ENCODE assay signal across 8 cellular contexts in the genomic region with DNA sequence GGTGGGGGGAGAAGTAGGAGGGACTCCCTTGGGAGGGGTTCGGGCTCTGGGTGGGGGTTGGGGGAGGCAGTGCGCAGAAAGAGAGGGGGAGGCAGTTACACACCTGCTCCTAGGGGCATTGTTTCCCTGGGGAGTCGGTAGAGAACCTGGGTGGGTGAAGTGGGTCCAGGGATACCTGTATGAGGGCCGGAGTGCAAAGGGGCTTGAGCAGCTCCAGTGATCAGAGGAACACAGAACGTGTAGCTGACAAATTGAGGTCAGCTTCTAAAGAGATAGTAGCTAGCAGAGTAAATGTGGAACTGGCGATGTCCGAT. TPM values are rescaled to one million over a fixed set of nuclear protein-coding genes. Genes with fewer than 3 reads are reported as not detected.
DNase-seq lines count a peak whose midpoint lies in the region; ATAC-seq, FAIRE-seq and TF ChIP-seq lines count a peak whose summit lies in the region.

No MANE protein-coding gene starts in this region.

- dilution Hi-C loops in keratinocyte (cut with MboI; ENCODE audit: extremely low pct_ligation_motif_present, low sequenced_read_pairs) = no loop called here

- H3K27ac ChIP-seq in keratinocyte (ENCODE audit: control insufficient read depth, insufficient read depth, low read length) (peak overlapping the region; percentile 40), testis (peak overlapping the region; percentile 89 to 96)

- peaks cover 13% of the 10 kb centered on the region for H3K79me2 ChIP-seq in keratinocyte (ENCODE audit: control insufficient read depth, insufficient read depth, low read length)

- TF ChIP-seq CTCF in AG09309 (IDR thresholded peaks at IDR 0.05; ENCODE audit: control insufficient read depth, insufficient read depth, low read depth, low read length, missing control alignments) (no peak), keratinocyte (optimal IDR thresholded peaks at IDR 0.05 in 1 of 3, IDR thresholded peaks at IDR 0.05 in 1 of 3, conservative IDR thresholded peaks at IDR 0.05 in 1 of 3; ENCODE audit: extremely low read depth in 1 of 3, insufficient read depth in 2 of 3, low read length in 3 of 3) (no peak), testis (IDR thresholded peaks at IDR 0.05) (no peak)
- TF ChIP-seq CTCF in activated CD8-positive, alpha-beta T cell treated with anti-CD3 and anti-CD28 coated beads for 36 hours (IDR thresholded peaks at IDR 0.05) = no peak

- H3K27me3 ChIP-seq in keratinocyte (ENCODE audit: control insufficient read depth, extremely low read depth, insufficient read depth, low read length) (no peaks in the 10 kb centered on the region), testis (no peaks in the 10 kb centered on the region)

- intact Hi-C loops in activated CD8-positive, alpha-beta T cell treated with anti-CD3 and anti-CD28 coated beads for 36 hours (cut with micrococcal nuclease) = loop anchor here (5.0 kb wide), 1 partner anchor 92 kb away; no protein-coding TSS in a partner anchor
- intact Hi-C loops in testis (cut with DNase I; ENCODE audit: low total_unique reads) = no loop called here

- no peak for TF ChIP-seq POLR2A in testis (IDR thresholded peaks at IDR 0.05)

- peak overlapping the region; percentile 89 for H3K27ac Mint-ChIP-seq in activated CD8-positive, alpha-beta T cell treated with anti-CD3 and anti-CD28 coated beads for 36 hours

- no peak for DNase-seq in AG09309 (ENCODE audit: low read depth)
- DNase-seq in activated CD8-positive, alpha-beta T cell treated with anti-CD3 and anti-CD28 coated beads for 36 hours = no peak
- DNase-seq in keratinocyte (ENCODE audit: low read depth, low spot score) = no peak
- DNase-seq in testis = no peak
- DNase-seq in GOT3 (lab: John Stamatoyannopoulos, UW) = no peak
- DNase-seq in KG1 (lab: John Stamatoyannopoulos, UW) = no peak
- no peak for DNase-seq in HTR-8/SVneo (ENCODE audit: insufficient read length, low spot score)

- peak overlapping the region; percentile 90 for H3K4me3 Mint-ChIP-seq in activated CD8-positive, alpha-beta T cell treated with anti-CD3 and anti-CD28 coated beads for 36 hours

- 0 to 1% methylated on average over 7 of the region's 7 CpGs for WGBS in testis, 2 donors

- peaks cover 9% of the 10 kb centered on the region for H3K36me3 Mint-ChIP-seq in activated CD8-positive, alpha-beta T cell treated with anti-CD3 and anti-CD28 coated beads for 36 hours (ENCODE audit: low read depth)

- H3K27me3 Mint-ChIP-seq in activated CD8-positive, alpha-beta T cell treated with anti-CD3 and anti-CD28 coated beads for 36 hours = no peaks in the 10 kb centered on the region

- no peak overlapping the region for H2AFZ ChIP-seq in keratinocyte (ENCODE audit: control insufficient read depth, low read length)

- H3K36me3 ChIP-seq in keratinocyte (ENCODE audit: control insufficient read depth in 2 of 2, extremely low read depth in 1 of 2, insufficient read depth in 2 of 2, low read length in 2 of 2) = peaks cover 12 to 28% of the 10 kb centered on the region in 2 experiments
- H3K36me3 ChIP-seq in testis (ENCODE audit: low read depth, missing control alignments) = no peaks in the 10 kb centered on the region

- H3K9me3 ChIP-seq in keratinocyte (ENCODE audit: control insufficient read depth, low read depth, low read length) = no peaks in the 10 kb centered on the region
- H3K9me3 ChIP-seq in testis = no peaks in the 10 kb centered on the region

- peaks cover 44% of the 10 kb centered on the region for H3K4me1 Mint-ChIP-seq in activated CD8-positive, alpha-beta T cell treated with anti-CD3 and anti-CD28 coated beads for 36 hours (ENCODE audit: low read depth)

- H3K4me2 ChIP-seq in keratinocyte (ENCODE audit: control insufficient read depth, extremely low read depth, insufficient read depth, low read depth, low read length) = peak overlapping the region; percentile 97

- peaks cover 31% of the 10 kb centered on the region for H3K4me1 ChIP-seq in keratinocyte (ENCODE audit: control insufficient read depth, extremely low read depth, insufficient read depth, low read length)
- peaks cover 8% of the 10 kb centered on the region for H3K4me1 ChIP-seq in testis

- peak overlapping the region; percentile 38 for H3K9ac ChIP-seq in keratinocyte (ENCODE audit: control insufficient read depth, extremely low read depth, insufficient read depth, low read length)

- no peaks in the 10 kb centered on the region for H4K20me1 ChIP-seq in keratinocyte (ENCODE audit: control insufficient read depth, extremely low read depth, insufficient read depth, low read length)

- no peaks in the 10 kb centered on the region for H3K9me1 ChIP-seq in keratinocyte (ENCODE audit: control insufficient read depth, extremely low read depth, insufficient read depth, low read length)

- POLR2A ChIA-PET in activated CD8-positive, alpha-beta T cell treated with anti-CD3 and anti-CD28 coated beads for 36 hours (lab: Charles Lee) = interaction anchor here (0.6 to 4.0 kb wide), 4 partner anchors 11 to 82 kb away, joined by 3 to 26 read pairs (median 4); a partner anchor contains a TSS

- H3K9me3 Mint-ChIP-seq in activated CD8-positive, alpha-beta T cell treated with anti-CD3 and anti-CD28 coated beads for 36 hours = no peaks in the 10 kb centered on the region

- ATAC-seq in GM21367 (IDR thresholded peaks at IDR 0.05; ENCODE audit: unreplicated experiment) = peak; percentile 4
- no peak for ATAC-seq in activated CD8-positive, alpha-beta T cell treated with anti-CD3 and anti-CD28 coated beads for 36 hours

- H3K4me3 ChIP-seq in AG09309 (ENCODE audit: control insufficient read depth, low read depth, low read length) (peak overlapping the region; percentile 74), keratinocyte (ENCODE audit: control insufficient read depth in 2 of 3, extremely low read depth in 1 of 3, insufficient read depth in 2 of 3, low read depth in 1 of 3, low read length in 3 of 3) (peak overlapping the region; percentile 59 to 68 (median 68)), testis (peak overlapping the region; percentile 81 to 97)

- FAIRE-seq in keratinocyte (lab: Jason Lieb, UNC) = no peak
- FAIRE-seq in HTR-8/SVneo (lab: Jason Lieb, UNC) = no peak

- CTCF ChIA-PET in activated CD8-positive, alpha-beta T cell treated with anti-CD3 and anti-CD28 coated beads for 36 hours (lab: Charles Lee) = interaction anchor here (0.9 to 6.8 kb wide), 11 partner anchors 13 to 119 kb away, joined by 3 to 60 read pairs (median 4); a partner anchor contains a TSS

RNA-seq across cellular contexts. Expression of a gene that starts 0.4 kb away (rescaled TPM):
- total RNA-seq in activated CD8-positive, alpha-beta T cell treated with anti-CD3 and anti-CD28 coated beads for 36 hours = 10 to 100 TPM; 47.3 to 55.1 TPM
- polyA plus RNA-seq in keratinocyte (48.8 to 91.5 TPM (median 56.6 TPM) in 3 replicates), testis (ENCODE audit: insufficient read depth, low read depth, low replicate concordance) (67.3 TPM)
- 8.5 TPM for polyA plus RNA-seq in keratinocyte (2011; ENCODE audit: low read depth)
- 55.1 and 66.1 TPM in 2 replicates for polyA plus RNA-seq in keratinocyte (2011; cell fraction: cytosol; rRNA removed)
- polyA plus RNA-seq in keratinocyte (2011; cell fraction: nucleus; rRNA removed) = 111 and 123 TPM in 2 replicates
- 22.9 and 58.4 TPM in 2 replicates for polyA plus RNA-seq in keratinocyte (2012; ENCODE audit: low replicate concordance)
- polyA minus RNA-seq in keratinocyte = 60.3 to 102 TPM (median 82.5 TPM) in 3 replicates
- polyA minus RNA-seq in keratinocyte (2011; cell fraction: cytosol; rRNA and poly(A)+ RNA removed) = 50.6 TPM
- 31.0 and 51.3 TPM in 2 replicates for polyA minus RNA-seq in keratinocyte (2011; cell fraction: nucleus; rRNA and poly(A)+ RNA removed)
- 10 to 100 TPM; 87.6 to 99.0 TPM for total RNA-seq in testis

RNA-seq across cellular contexts. Expression of a gene that starts 18.2 kb away (rescaled TPM):
- total RNA-seq in activated CD8-positive, alpha-beta T cell treated with anti-CD3 and anti-CD28 coated beads for 36 hours = under 1 TPM; 0.16 to 0.20 TPM
- 0.13 to 0.22 TPM (median 0.17 TPM) in 3 replicates for polyA plus RNA-seq in keratinocyte
- 0.11 TPM for polyA plus RNA-seq in keratinocyte (2011; ENCODE audit: low read depth)
- polyA plus RNA-seq in keratinocyte (2011; cell fraction: cytosol; rRNA removed) = 0.07 and 0.16 TPM in 2 replicates
- 0.38 and 0.63 TPM in 2 replicates for polyA plus RNA-seq in keratinocyte (2011; cell fraction: nucleus; rRNA removed)
- polyA plus RNA-seq in keratinocyte (2012; ENCODE audit: low replicate concordance) = 0.08 and 0.29 TPM in 2 replicates
- not detected in 3 replicates for polyA minus RNA-seq in keratinocyte
- not detected for polyA minus RNA-seq in keratinocyte (2011; cell fraction: cytosol; rRNA and poly(A)+ RNA removed)
- polyA minus RNA-seq in keratinocyte (2011; cell fraction: nucleus; rRNA and poly(A)+ RNA removed) = 0.21 and 0.93 TPM in 2 replicates
- 1 to 10 TPM; 2.1 to 2.4 TPM for total RNA-seq in testis
- 3.1 TPM for polyA plus RNA-seq in testis (ENCODE audit: insufficient read depth, low read depth, low replicate concordance)

RNA-seq across cellular contexts. Expression of a gene that starts 26.5 kb away (rescaled TPM):
- total RNA-seq in activated CD8-positive, alpha-beta T cell treated with anti-CD3 and anti-CD28 coated beads for 36 hours = 10 to 100 TPM; 43.1 to 51.0 TPM
- polyA plus RNA-seq in keratinocyte (62.5 to 139 TPM (median 96.6 TPM) in 3 replicates), testis (ENCODE audit: insufficient read depth, low read depth, low replicate concordance) (50.2 TPM)
- 22.4 TPM for polyA plus RNA-seq in keratinocyte (2011; ENCODE audit: low read depth)
- polyA plus RNA-seq in keratinocyte (2011; cell fraction: cytosol; rRNA removed) = 83.8 and 104 TPM in 2 replicates
- polyA plus RNA-seq in keratinocyte (2011; cell fraction: nucleus; rRNA removed) = 26.9 and 31.3 TPM in 2 replicates
- 60.2 and 62.7 TPM in 2 replicates for polyA plus RNA-seq in keratinocyte (2012; ENCODE audit: low replicate concordance)
- 23.4 to 37.7 TPM (median 28.3 TPM) in 3 replicates for polyA minus RNA-seq in keratinocyte
- 16.7 TPM for polyA minus RNA-seq in keratinocyte (2011; cell fraction: cytosol; rRNA and poly(A)+ RNA removed)
- 8.2 and 16.4 TPM in 2 replicates for polyA minus RNA-seq in keratinocyte (2011; cell fraction: nucleus; rRNA and poly(A)+ RNA removed)
- total RNA-seq in testis = 10 to 100 TPM; 38.7 to 54.9 TPM

RNA-seq across cellular contexts. Expression of a gene that starts 28.2 kb away (rescaled TPM):
- total RNA-seq in activated CD8-positive, alpha-beta T cell treated with anti-CD3 and anti-CD28 coated beads for 36 hours = 10 to 100 TPM; 14.3 to 17.3 TPM
- polyA plus RNA-seq in keratinocyte (5.7 to 8.3 TPM (median 5.7 TPM) in 3 replicates), testis (ENCODE audit: insufficient read depth, low read depth, low replicate concordance) (2.7 TPM)
- 0.46 TPM for polyA plus RNA-seq in keratinocyte (2011; ENCODE audit: low read depth)
- 4.0 and 5.1 TPM in 2 replicates for polyA plus RNA-seq in keratinocyte (2011; cell fraction: cytosol; rRNA removed)
- polyA plus RNA-seq in keratinocyte (2011; cell fraction: nucleus; rRNA removed) = 15.8 and 19.7 TPM in 2 replicates
- 0.47 and 5.4 TPM in 2 replicates for polyA plus RNA-seq in keratinocyte (2012; ENCODE audit: low replicate concordance)
- polyA minus RNA-seq in keratinocyte = 8.2 to 10.1 TPM (median 9.4 TPM) in 3 replicates
- polyA minus RNA-seq in keratinocyte (2011; cell fraction: cytosol; rRNA and poly(A)+ RNA removed) = 5.0 TPM
- 9.2 and 10.4 TPM in 2 replicates for polyA minus RNA-seq in keratinocyte (2011; cell fraction: nucleus; rRNA and poly(A)+ RNA removed)
- total RNA-seq in testis = 1 to 10 TPM; 1.9 to 3.5 TPM
